2 cellular contexts compared by ENCODE assay signal in the genomic region with DNA sequence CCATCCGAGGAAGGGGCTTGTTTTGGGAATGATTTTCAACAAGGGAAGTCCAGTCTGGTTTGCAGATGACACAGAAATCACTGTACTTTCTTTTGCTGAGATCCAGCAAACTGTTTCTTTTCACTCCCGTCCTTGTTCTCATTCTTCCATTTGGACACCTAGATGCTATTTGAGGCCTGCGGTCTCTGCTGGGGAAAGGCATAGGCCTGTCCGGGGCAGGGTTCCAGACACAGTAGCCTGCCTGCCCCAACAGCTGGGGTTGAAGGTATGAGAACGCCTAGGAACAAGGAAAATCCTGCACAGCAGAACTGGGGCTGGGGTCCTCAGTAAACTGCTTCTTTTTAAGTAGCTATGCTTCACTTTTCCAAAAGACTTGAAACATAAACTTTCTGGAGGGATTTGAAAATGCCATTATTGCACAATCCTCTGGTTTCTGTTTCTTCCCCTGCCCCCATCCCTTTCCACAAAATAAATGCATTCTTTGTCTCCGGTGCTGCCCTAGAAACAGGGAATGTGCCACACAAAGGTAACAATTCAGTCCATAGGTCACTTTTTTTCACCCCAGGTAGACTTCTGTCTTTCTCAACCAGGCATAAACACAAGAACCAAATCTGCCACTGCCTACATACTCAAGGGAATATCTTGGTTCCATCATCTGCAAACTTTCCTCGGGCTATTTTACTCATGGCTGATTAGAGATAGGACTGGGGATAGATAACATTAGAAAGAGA.
TF ChIP-seq lines count a peak whose summit lies in the region.

No MANE protein-coding gene starts in this region.

TF ChIP-seq in IMR-90, 13 proteins besides CTCF, POLR2A, EP300 and RAD21 (continued from another document):
- TF ChIP-seq, protein P1, sequence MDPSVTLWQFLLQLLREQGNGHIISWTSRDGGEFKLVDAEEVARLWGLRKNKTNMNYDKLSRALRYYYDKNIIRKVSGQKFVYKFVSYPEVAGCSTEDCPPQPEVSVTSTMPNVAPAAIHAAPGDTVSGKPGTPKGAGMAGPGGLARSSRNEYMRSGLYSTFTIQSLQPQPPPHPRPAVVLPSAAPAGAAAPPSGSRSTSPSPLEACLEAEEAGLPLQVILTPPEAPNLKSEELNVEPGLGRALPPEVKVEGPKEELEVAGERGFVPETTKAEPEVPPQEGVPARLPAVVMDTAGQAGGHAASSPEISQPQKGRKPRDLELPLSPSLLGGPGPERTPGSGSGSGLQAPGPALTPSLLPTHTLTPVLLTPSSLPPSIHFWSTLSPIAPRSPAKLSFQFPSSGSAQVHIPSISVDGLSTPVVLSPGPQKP (IDR thresholded peaks at IDR 0.05; ENCODE audit: borderline replicate concordance, low read depth, low read length), result no peak
- no peak for TF ChIP-seq BHLHE40 (IDR thresholded peaks at IDR 0.05; ENCODE audit: low read depth, low read length)
- no peak for TF ChIP-seq CHD1 (IDR thresholded peaks at IDR 0.05; ENCODE audit: low read depth, low read length)
- TF ChIP-seq USF2 (IDR thresholded peaks at IDR 0.05; ENCODE audit: low read depth, low read length), result no peak
- no peak for TF ChIP-seq NFE2L2 (IDR thresholded peaks at IDR 0.05; ENCODE audit: low read depth, low read length)
- TF ChIP-seq CEBPB (IDR thresholded peaks at IDR 0.05; ENCODE audit: low read depth, low read length), result peak; percentile 99

TF ChIP-seq in HepG2, 621 proteins besides CTCF, POLR2A, EP300 and RAD21 (continued from another document and continues in another):
- TF ChIP-seq, protein P2, sequence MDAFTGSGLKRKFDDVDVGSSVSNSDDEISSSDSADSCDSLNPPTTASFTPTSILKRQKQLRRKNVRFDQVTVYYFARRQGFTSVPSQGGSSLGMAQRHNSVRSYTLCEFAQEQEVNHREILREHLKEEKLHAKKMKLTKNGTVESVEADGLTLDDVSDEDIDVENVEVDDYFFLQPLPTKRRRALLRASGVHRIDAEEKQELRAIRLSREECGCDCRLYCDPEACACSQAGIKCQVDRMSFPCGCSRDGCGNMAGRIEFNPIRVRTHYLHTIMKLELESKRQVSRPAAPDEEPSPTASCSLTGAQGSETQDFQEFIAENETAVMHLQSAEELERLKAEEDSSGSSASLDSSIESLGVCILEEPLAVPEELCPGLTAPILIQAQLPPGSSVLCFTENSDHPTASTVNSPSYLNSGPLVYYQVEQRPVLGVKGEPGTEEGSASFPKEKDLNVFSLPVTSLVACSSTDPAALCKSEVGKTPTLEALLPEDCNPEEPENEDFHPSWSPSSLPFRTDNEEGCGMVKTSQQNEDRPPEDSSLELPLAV (CRISPR knock-in tag; conservative IDR thresholded peaks at IDR 0.05; ENCODE audit: low read depth), result no peak
- TF ChIP-seq LCORL (IDR thresholded peaks at IDR 0.05) (no peak), LCORL (CRISPR knock-in tag; IDR thresholded peaks at IDR 0.05) (peak; percentile 83), IRF2 (CRISPR knock-in tag; IDR thresholded peaks at IDR 0.05) (0 out of 2 replicates have a peak, but pooled peaks have one; percentile 34), POLR2AphosphoS5 (IDR thresholded peaks at IDR 0.05; ENCODE audit: low read depth, low read length) (0 out of 2 replicates have a peak, but pooled peaks have one; percentile 2), CREB1 (IDR thresholded peaks at IDR 0.05) (no peak), CREB1 (CRISPR knock-in tag; IDR thresholded peaks at IDR 0.05) (peak; percentile 55), TARDBP (CRISPR knock-in tag; IDR thresholded peaks at IDR 0.05) (peak; percentile 85), GATA4 (IDR thresholded peaks at IDR 0.05; ENCODE audit: borderline replicate concordance, low read depth) (peak; percentile 45; the same call in 1 of the 2 replicates), CREM (IDR thresholded peaks at IDR 0.05) (peak; percentile 60; the same call in 1 of the 2 replicates), CREM (CRISPR knock-in tag; IDR thresholded peaks at IDR 0.05) (no peak), CEBPB (IDR thresholded peaks at IDR 0.05; ENCODE audit: borderline replicate concordance, low read depth, low read length) (peak; percentile 99), WIZ (CRISPR knock-in tag; IDR thresholded peaks at IDR 0.05) (0 out of 2 replicates have a peak, but pooled peaks have one; percentile 49), KDM6A (CRISPR knock-in tag; IDR thresholded peaks at IDR 0.05; ENCODE audit: low read depth) (peak; percentile 80; the same call in 1 of the 2 replicates), ZNF800 (CRISPR knock-in tag; IDR thresholded peaks at IDR 0.05) (0 out of 2 replicates have a peak, but pooled peaks have one; percentile 25), ZFY (CRISPR knock-in tag; IDR thresholded peaks at IDR 0.05) (peak; percentile 60; the same call in 1 of the 2 replicates), KIAA2018 (CRISPR knock-in tag; IDR thresholded peaks at IDR 0.05; ENCODE audit: borderline replicate concordance) (no peak), FOXA3 (CRISPR knock-in tag; IDR thresholded peaks at IDR 0.05) (peak; percentile 63)
- TF ChIP-seq, protein P3, sequence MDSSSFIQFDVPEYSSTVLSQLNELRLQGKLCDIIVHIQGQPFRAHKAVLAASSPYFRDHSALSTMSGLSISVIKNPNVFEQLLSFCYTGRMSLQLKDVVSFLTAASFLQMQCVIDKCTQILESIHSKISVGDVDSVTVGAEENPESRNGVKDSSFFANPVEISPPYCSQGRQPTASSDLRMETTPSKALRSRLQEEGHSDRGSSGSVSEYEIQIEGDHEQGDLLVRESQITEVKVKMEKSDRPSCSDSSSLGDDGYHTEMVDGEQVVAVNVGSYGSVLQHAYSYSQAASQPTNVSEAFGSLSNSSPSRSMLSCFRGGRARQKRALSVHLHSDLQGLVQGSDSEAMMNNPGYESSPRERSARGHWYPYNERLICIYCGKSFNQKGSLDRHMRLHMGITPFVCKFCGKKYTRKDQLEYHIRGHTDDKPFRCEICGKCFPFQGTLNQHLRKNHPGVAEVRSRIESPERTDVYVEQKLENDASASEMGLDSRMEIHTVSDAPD (CRISPR knock-in tag; IDR thresholded peaks at IDR 0.05), result peak; percentile 89
- TF ChIP-seq, protein P4, sequence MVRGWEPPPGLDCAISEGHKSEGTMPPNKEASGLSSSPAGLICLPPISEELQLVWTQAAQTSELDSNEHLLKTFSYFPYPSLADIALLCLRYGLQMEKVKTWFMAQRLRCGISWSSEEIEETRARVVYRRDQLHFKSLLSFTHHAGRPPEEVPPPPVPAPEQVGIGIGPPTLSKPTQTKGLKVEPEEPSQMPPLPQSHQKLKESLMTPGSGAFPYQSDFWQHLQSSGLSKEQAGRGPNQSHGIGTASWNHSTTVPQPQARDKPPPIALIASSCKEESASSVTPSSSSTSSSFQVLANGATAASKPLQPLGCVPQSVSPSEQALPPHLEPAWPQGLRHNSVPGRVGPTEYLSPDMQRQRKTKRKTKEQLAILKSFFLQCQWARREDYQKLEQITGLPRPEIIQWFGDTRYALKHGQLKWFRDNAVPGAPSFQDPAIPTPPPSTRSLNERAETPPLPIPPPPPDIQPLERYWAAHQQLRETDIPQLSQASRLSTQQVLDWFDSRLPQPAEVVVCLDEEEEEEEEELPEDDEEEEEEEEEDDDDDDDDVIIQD (CRISPR knock-in tag; IDR thresholded peaks at IDR 0.05; ENCODE audit: low read depth), result peak; percentile 61; the same call in 1 of the 2 replicates
- TF ChIP-seq, protein P5, sequence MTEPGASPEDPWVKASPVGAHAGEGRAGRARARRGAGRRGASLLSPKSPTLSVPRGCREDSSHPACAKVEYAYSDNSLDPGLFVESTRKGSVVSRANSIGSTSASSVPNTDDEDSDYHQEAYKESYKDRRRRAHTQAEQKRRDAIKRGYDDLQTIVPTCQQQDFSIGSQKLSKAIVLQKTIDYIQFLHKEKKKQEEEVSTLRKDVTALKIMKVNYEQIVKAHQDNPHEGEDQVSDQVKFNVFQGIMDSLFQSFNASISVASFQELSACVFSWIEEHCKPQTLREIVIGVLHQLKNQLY (CRISPR knock-in tag; IDR thresholded peaks at IDR 0.05), result peak; percentile 55; the same call in 1 of the 2 replicates
- TF ChIP-seq, protein P6, sequence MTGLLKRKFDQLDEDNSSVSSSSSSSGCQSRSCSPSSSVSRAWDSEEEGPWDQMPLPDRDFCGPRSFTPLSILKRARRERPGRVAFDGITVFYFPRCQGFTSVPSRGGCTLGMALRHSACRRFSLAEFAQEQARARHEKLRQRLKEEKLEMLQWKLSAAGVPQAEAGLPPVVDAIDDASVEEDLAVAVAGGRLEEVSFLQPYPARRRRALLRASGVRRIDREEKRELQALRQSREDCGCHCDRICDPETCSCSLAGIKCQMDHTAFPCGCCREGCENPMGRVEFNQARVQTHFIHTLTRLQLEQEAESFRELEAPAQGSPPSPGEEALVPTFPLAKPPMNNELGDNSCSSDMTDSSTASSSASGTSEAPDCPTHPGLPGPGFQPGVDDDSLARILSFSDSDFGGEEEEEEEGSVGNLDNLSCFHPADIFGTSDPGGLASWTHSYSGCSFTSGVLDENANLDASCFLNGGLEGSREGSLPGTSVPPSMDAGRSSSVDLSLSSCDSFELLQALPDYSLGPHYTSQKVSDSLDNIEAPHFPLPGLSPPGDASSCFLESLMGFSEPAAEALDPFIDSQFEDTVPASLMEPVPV (CRISPR knock-in tag; IDR thresholded peaks at IDR 0.05), result 0 out of 2 replicates have a peak, but pooled peaks have one; percentile 33
- TF ChIP-seq, protein P7, sequence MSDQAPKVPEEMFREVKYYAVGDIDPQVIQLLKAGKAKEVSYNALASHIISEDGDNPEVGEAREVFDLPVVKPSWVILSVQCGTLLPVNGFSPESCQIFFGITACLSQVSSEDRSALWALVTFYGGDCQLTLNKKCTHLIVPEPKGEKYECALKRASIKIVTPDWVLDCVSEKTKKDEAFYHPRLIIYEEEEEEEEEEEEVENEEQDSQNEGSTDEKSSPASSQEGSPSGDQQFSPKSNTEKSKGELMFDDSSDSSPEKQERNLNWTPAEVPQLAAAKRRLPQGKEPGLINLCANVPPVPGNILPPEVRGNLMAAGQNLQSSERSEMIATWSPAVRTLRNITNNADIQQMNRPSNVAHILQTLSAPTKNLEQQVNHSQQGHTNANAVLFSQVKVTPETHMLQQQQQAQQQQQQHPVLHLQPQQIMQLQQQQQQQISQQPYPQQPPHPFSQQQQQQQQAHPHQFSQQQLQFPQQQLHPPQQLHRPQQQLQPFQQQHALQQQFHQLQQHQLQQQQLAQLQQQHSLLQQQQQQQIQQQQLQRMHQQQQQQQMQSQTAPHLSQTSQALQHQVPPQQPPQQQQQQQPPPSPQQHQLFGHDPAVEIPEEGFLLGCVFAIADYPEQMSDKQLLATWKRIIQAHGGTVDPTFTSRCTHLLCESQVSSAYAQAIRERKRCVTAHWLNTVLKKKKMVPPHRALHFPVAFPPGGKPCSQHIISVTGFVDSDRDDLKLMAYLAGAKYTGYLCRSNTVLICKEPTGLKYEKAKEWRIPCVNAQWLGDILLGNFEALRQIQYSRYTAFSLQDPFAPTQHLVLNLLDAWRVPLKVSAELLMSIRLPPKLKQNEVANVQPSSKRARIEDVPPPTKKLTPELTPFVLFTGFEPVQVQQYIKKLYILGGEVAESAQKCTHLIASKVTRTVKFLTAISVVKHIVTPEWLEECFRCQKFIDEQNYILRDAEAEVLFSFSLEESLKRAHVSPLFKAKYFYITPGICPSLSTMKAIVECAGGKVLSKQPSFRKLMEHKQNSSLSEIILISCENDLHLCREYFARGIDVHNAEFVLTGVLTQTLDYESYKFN (CRISPR knock-in tag; conservative IDR thresholded peaks at IDR 0.05), result peak; percentile 95
